In genomic region chr11:64268687-64269379, GRCh38 we compare ENCODE assay signal across 8 cellular contexts. TPM values are rescaled to one million over a fixed set of nuclear protein-coding genes. Genes with fewer than 3 reads are reported as not detected.
DNase-seq lines count a peak whose midpoint lies in the region; ATAC-seq and TF ChIP-seq lines count a peak whose summit lies in the region.

No MANE protein-coding gene starts in this region.

- DNase-seq in LNCaP clone FGC (ENCODE audit: low read depth) (no peak), naive B cell (no peak), upper lobe of right lung (peak; percentile 88)

- H3K9me2 ChIP-seq in DOHH2 (replicated peaks; ENCODE audit: control insufficient read depth, low read length), result no peaks in the 10 kb centered on the region

- peak overlapping the region; percentile 90 for H3K4me3 ChIP-seq in DOHH2 (ENCODE audit: low read length)
- H3K4me3 ChIP-seq in LNCaP clone FGC (ENCODE audit: low read depth, low read length), result peak overlapping the region; percentile 59
- peak overlapping the region; percentile 73 for H3K4me3 ChIP-seq in upper lobe of right lung

- ATAC-seq in GM21529 (IDR thresholded peaks at IDR 0.05; ENCODE audit: unreplicated experiment) (peak; percentile 25), esophagus mucosa (peak; percentile 1), naive B cell (ENCODE audit: low read depth in 2 of 2) (peak in 1 of 2 donors; percentile 3), upper lobe of right lung (peak; percentile 32), GM19452 (IDR thresholded peaks at IDR 0.05; ENCODE audit: unreplicated experiment) (no peak)

- no peaks in the 10 kb centered on the region for H3K9me3 Mint-ChIP-seq in naive B cell

- no peaks in the 10 kb centered on the region for H3K36me3 Mint-ChIP-seq in naive B cell

- H3K9me3 ChIP-seq in DOHH2 (ENCODE audit: control insufficient read depth, insufficient read depth, low read length) (no peaks in the 10 kb centered on the region), upper lobe of right lung (no peaks in the 10 kb centered on the region)

- TF ChIP-seq CTCF in DOHH2 (IDR thresholded peaks at IDR 0.05; ENCODE audit: low read depth, low read length, poor library complexity, severe bottlenecking), result no peak
- TF ChIP-seq CTCF in LNCaP clone FGC (IDR thresholded peaks at IDR 0.05; ENCODE audit: control insufficient read depth, extremely low read depth, insufficient read depth), result no peak
- TF ChIP-seq CTCF in VCaP (conservative IDR thresholded peaks at IDR 0.05), result no peak
- no peak for TF ChIP-seq CTCF in upper lobe of right lung (IDR thresholded peaks at IDR 0.05)

- H3K27me3 ChIP-seq in DOHH2 (ENCODE audit: control insufficient read depth, low read length) (no peaks in the 10 kb centered on the region), upper lobe of right lung (no peaks in the 10 kb centered on the region)

- no peaks in the 10 kb centered on the region for H4K20me1 ChIP-seq in DOHH2 (ENCODE audit: control insufficient read depth, insufficient read depth, low read depth, low read length)

- peak overlapping the region; percentile 90 for H3K27ac ChIP-seq in DOHH2 (ENCODE audit: low read depth, low read length)
- H3K27ac ChIP-seq in VCaP, result peak overlapping the region; percentile 100
- peak overlapping the region; percentile 92 for H3K27ac ChIP-seq in upper lobe of right lung

- H3K4me2 ChIP-seq in DOHH2 (ENCODE audit: low read length), result peak overlapping the region; percentile 100

- H3K27ac Mint-ChIP-seq in naive B cell, result peak overlapping the region in 5 of 6 donors; percentile 57 to 99 (median 96)

- intact Hi-C loops in upper lobe of right lung (cut with DNase I), result no loop called here

- peaks cover 30% of the 10 kb centered on the region for H3K79me2 ChIP-seq in DOHH2 (ENCODE audit: control insufficient read depth, low read length)

- H3K4me1 Mint-ChIP-seq in naive B cell, result peaks cover 18 to 36% (median 24%) of the 10 kb centered on the region in 3 donors

- H3K36me3 ChIP-seq in DOHH2 (ENCODE audit: control insufficient read depth, low read length), result peaks cover 34% of the 10 kb centered on the region
- peaks cover 25% of the 10 kb centered on the region for H3K36me3 ChIP-seq in upper lobe of right lung

- no peaks in the 10 kb centered on the region for H3K27me3 Mint-ChIP-seq in naive B cell

- H3F3A ChIP-seq in DOHH2 (ENCODE audit: control insufficient read depth, insufficient read depth), result peaks cover 12% of the 10 kb centered on the region

- H3K4me3 Mint-ChIP-seq in naive B cell, result peak overlapping the region; percentile 94 to 98 (median 98)

- H3K4me1 ChIP-seq in DOHH2 (ENCODE audit: control insufficient read depth, low read length) (peaks cover 26% of the 10 kb centered on the region), upper lobe of right lung (peaks cover 27% of the 10 kb centered on the region)

RNA-seq across cellular contexts. Expression of gene BAD, which starts 15.6 kb away (rescaled TPM):
- total RNA-seq in esophagus mucosa, result 45.4 TPM
- 10 to 100 TPM; 45.5 to 72.8 (median 52.8) TPM for polyA plus RNA-seq in naive B cell (ENCODE audit: low read depth in 6 of 6)
- 58.9 TPM for total RNA-seq in upper lobe of right lung

RNA-seq across cellular contexts. Expression of gene GPR137, which starts 16.8 kb away (rescaled TPM):
- total RNA-seq in esophagus mucosa (18.5 TPM), upper lobe of right lung (38.6 TPM)
- 10 to 100 TPM; 17.3 to 35.5 (median 21.0) TPM for polyA plus RNA-seq in naive B cell (ENCODE audit: low read depth in 6 of 6)

RNA-seq across cellular contexts. Expression of gene PLCB3, which starts 17.5 kb away (rescaled TPM):
- total RNA-seq in esophagus mucosa, result 43.9 TPM
- under 1 TPM in 5 of 6 donors, not detected in 1; 0.12 to 0.55 (median 0.21) TPM for polyA plus RNA-seq in naive B cell (ENCODE audit: low read depth in 6 of 6)
- 32.4 TPM for total RNA-seq in upper lobe of right lung

RNA-seq across cellular contexts. Expression of gene PPP1R14B, which starts 22.1 kb away (rescaled TPM):
- 265 TPM for total RNA-seq in esophagus mucosa
- 10 to 100 TPM; 21.2 to 49.9 (median 40.3) TPM for polyA plus RNA-seq in naive B cell (ENCODE audit: low read depth in 6 of 6)
- 76.5 TPM for total RNA-seq in upper lobe of right lung

RNA-seq across cellular contexts. Expression of gene KCNK4, which starts 22.3 kb away (rescaled TPM):
- total RNA-seq in esophagus mucosa (not detected), upper lobe of right lung (not detected)
- not detected for polyA plus RNA-seq in naive B cell (ENCODE audit: low read depth in 6 of 6)
